ENCODE assay signal across 1 cellular context in genomic region chr4:3043272-3044020, GRCh38.
TF ChIP-seq lines count a peak whose summit lies in the region.

No MANE protein-coding gene starts in this region.

TF ChIP-seq in GM12878, 131 proteins besides CTCF, POLR2A, EP300 and RAD21:
- no peak for TF ChIP-seq PKNOX1 (IDR thresholded peaks at IDR 0.05)
- TF ChIP-seq FOXK2 (IDR thresholded peaks at IDR 0.05): no peak
- no peak for TF ChIP-seq KAT2A (conservative IDR thresholded peaks at IDR 0.05; ENCODE audit: control insufficient read depth, low read depth, low read length)
- TF ChIP-seq MXI1 (IDR thresholded peaks at IDR 0.05; ENCODE audit: low read depth, low read length): no peak
- no peak for TF ChIP-seq NRF1 (conservative IDR thresholded peaks at IDR 0.05; ENCODE audit: low read depth, low read length)
- no peak for TF ChIP-seq TBL1XR1 (IDR thresholded peaks at IDR 0.05; ENCODE audit: low read depth, low read length)
- TF ChIP-seq KLF5 (IDR thresholded peaks at IDR 0.05; ENCODE audit: partially characterized antibody): no peak
- TF ChIP-seq KDM1A (IDR thresholded peaks at IDR 0.05; ENCODE audit: borderline replicate concordance): no peak
- TF ChIP-seq IRF3 (IDR thresholded peaks at IDR 0.05): no peak
- no peak for TF ChIP-seq PBX3 (IDR thresholded peaks at IDR 0.05; ENCODE audit: insufficient replicate concordance, low read depth, low read length)
- TF ChIP-seq CBFB (IDR thresholded peaks at IDR 0.05; ENCODE audit: low read depth): no peak
- no peak for TF ChIP-seq BCLAF1 (IDR thresholded peaks at IDR 0.05)
- TF ChIP-seq YBX1 (IDR thresholded peaks at IDR 0.05): no peak
- TF ChIP-seq CREM (IDR thresholded peaks at IDR 0.05; ENCODE audit: low read depth): no peak
- no peak for TF ChIP-seq BACH1 (IDR thresholded peaks at IDR 0.05; ENCODE audit: borderline replicate concordance)
- no peak for TF ChIP-seq E2F4 (IDR thresholded peaks at IDR 0.05; ENCODE audit: low read depth, low read length)
- no peak for TF ChIP-seq HCFC1 (IDR thresholded peaks at IDR 0.05; ENCODE audit: low read length)
- no peak for TF ChIP-seq MYB (IDR thresholded peaks at IDR 0.05; ENCODE audit: borderline replicate concordance, low read depth, low read length)
- TF ChIP-seq POLR2AphosphoS5 (IDR thresholded peaks at IDR 0.05; ENCODE audit: low read length): no peak
TF ChIP-seq in GM12878: peak in this region for 0.
